In the genomic region with DNA sequence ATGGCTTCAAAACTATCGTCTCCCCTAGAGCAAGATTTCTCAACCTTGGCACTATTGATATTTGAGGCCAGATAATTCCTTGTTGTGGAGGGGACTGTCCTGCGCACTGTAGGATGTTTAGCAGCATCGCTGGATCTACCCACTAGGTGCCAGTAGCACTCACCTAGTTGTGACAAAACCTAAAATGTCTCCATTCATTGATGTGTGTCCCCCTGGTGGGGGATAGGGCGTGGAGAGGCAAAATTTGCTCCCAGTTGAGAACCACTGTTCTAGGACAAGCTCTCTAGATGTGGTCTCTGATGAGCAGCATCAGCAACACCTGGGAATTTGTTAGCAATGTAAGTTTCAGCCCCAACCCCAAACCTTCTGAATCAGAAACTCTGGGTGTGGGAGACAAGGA, we compare ENCODE assay signal across 9 cellular contexts.
DNase-seq lines count a peak whose midpoint lies in the region; ATAC-seq, FAIRE-seq and TF ChIP-seq lines count a peak whose summit lies in the region.
"Had no signal": no experiment of that assay in that cellular context is flagged by ENCODE, and none has a peak within 500 bp of the region (broad histone marks: within the 10 kb centered on the region; RNA-seq: fewer than 3 reads in every experiment).

No MANE protein-coding gene starts in this region.

- H3K4me3 ChIP-seq in AG04450 (ENCODE audit: low read depth, low read length) (no peak overlapping the region), hepatocyte (no peak overlapping the region), small intestine (ENCODE audit: low read depth in 1 of 2, low read length in 2 of 2) (no peak overlapping the region), left lung (no peak overlapping the region)

- CTCF ChIA-PET in AG04450 (lab: Charles Lee), result no interaction called here

- H3K9me3 ChIP-seq in AG04450 (ENCODE audit: control insufficient read depth, insufficient read depth, low read length), result peaks cover 3% of the 10 kb centered on the region; the same call in 1 of the 2 replicates
- no peaks in the 10 kb centered on the region for H3K9me3 ChIP-seq in hepatocyte (ENCODE audit: low read depth)
- no peaks in the 10 kb centered on the region for H3K9me3 ChIP-seq in small intestine (ENCODE audit: control insufficient read depth, low read depth)
- H3K9me3 ChIP-seq in left lung, result peaks cover 0 to 7% of the 10 kb centered on the region in 2 donors

- intact Hi-C loops in left lung (cut with DNase I), result no loop called here

- H3K4me2 ChIP-seq in hepatocyte, result no peak overlapping the region

- H3K27me3 ChIP-seq in AG04450 (ENCODE audit: control insufficient read depth, insufficient read depth, low read length) (no peaks in the 10 kb centered on the region), hepatocyte (no peaks in the 10 kb centered on the region), small intestine (ENCODE audit: control insufficient read depth in 2 of 2, insufficient read depth in 2 of 2, low read length in 2 of 2) (no peaks in the 10 kb centered on the region), left lung (no peaks in the 10 kb centered on the region)

- H2AFZ ChIP-seq in hepatocyte, result no peak overlapping the region
- H2AFZ ChIP-seq: parathyroid adenoma had no signal

- no peaks in the 10 kb centered on the region for H3K79me2 ChIP-seq in hepatocyte
- H3K79me2 ChIP-seq: parathyroid adenoma had no signal

- no peak for TF ChIP-seq POLR2A in H54 (IDR thresholded peaks at IDR 0.05; ENCODE audit: low read depth, low read length)

- POLR2A ChIA-PET in AG04450 (lab: Yijun Ruan, JAX), result no interaction called here

- DNase-seq in AG04450 (ENCODE audit: low read depth, low spot score) (no peak), GM13977 (ENCODE audit: low spot score) (peak; percentile 23), hepatocyte (ENCODE audit: low spot score) (no peak), small intestine (no peak), H54 (ENCODE audit: insufficient read length, low spot score) (no peak), left lung (no peak)

- no peak for FAIRE-seq in small intestine (lab: Jason Lieb, UNC)
- no peak for FAIRE-seq in H54 (lab: Jason Lieb, UNC)

- peak; percentile 32 for TF ChIP-seq CTCF in AG04450 (IDR thresholded peaks at IDR 0.05; ENCODE audit: low read depth, low read length)
- peak; percentile 57 for TF ChIP-seq CTCF in GM13977 (IDR thresholded peaks at IDR 0.05; ENCODE audit: extremely low read depth, insufficient read depth, missing control alignments)
- TF ChIP-seq CTCF in VCaP (conservative IDR thresholded peaks at IDR 0.05), result peak; percentile 65
- peak; percentile 29 for TF ChIP-seq CTCF in hepatocyte (IDR thresholded peaks at IDR 0.05; ENCODE audit: poor library complexity)
- no peak for TF ChIP-seq CTCF in left lung (IDR thresholded peaks at IDR 0.05)

- H3K27ac ChIP-seq in AG04450 (ENCODE audit: low read depth, low read length) (no peak overlapping the region), VCaP (no peak overlapping the region), hepatocyte (no peak overlapping the region), small intestine (ENCODE audit: low read depth in 1 of 2, low read length in 1 of 2) (no peak overlapping the region), left lung (no peak overlapping the region)
- H3K27ac ChIP-seq: parathyroid adenoma had no signal

- no peaks in the 10 kb centered on the region for H3K9me2 ChIP-seq in hepatocyte (replicated peaks; ENCODE audit: insufficient read depth)

- ATAC-seq in left lung (no peak), HG03354 (IDR thresholded peaks at IDR 0.05; ENCODE audit: poor library complexity, severe bottlenecking, unreplicated experiment) (no peak)

- no peaks in the 10 kb centered on the region for H3K36me3 ChIP-seq in hepatocyte (replicated peaks; ENCODE audit: insufficient read depth, low read depth)
- no peaks in the 10 kb centered on the region for H3K36me3 ChIP-seq in small intestine (ENCODE audit: control insufficient read depth in 2 of 2, insufficient read depth in 2 of 2, low read length in 2 of 2)
- no peaks in the 10 kb centered on the region for H3K36me3 ChIP-seq in left lung

- in situ Hi-C loops in GM13977 (cut with MboI; ENCODE audit: low pct_unique_long_range_greater_than_20kb, low sequenced_read_pairs, unreplicated experiment), result loop anchor here (25.0 kb wide), 1 partner anchor 349 kb away; no protein-coding TSS in a partner anchor

- H4K20me1 ChIP-seq in hepatocyte (ENCODE audit: insufficient read depth, poor library complexity, severe bottlenecking), result no peaks in the 10 kb centered on the region

- WGBS in hepatocyte (ENCODE audit: low lambda C conversion rate, missing lambda C conversion rate), result 46% methylated on average over 4 of the region's 4 CpGs
- 79 to 83% (median 83%) methylated on average over 4 of the region's 4 CpGs for WGBS in small intestine, 3 donors

- H3K4me1 ChIP-seq in hepatocyte (ENCODE audit: insufficient read depth) (no peaks in the 10 kb centered on the region), small intestine (ENCODE audit: control insufficient read depth in 2 of 2, insufficient read depth in 1 of 2, low read depth in 1 of 2, low read length in 1 of 2) (no peaks in the 10 kb centered on the region), left lung (no peaks in the 10 kb centered on the region)
- H3K4me1 ChIP-seq: parathyroid adenoma had no signal

Comparison
In these comparisons a context has a peak if more than half of its experiments do, and no peak if none do; other contexts are left out.
1. CTCF ChIP-seq: peak in AG04450 (single experiment), GM13977 (single experiment), VCaP (single experiment) and hepatocyte (single experiment); none in left lung (0 of 2).